ENCODE assay signal across 8 cellular contexts in the genomic region with DNA sequence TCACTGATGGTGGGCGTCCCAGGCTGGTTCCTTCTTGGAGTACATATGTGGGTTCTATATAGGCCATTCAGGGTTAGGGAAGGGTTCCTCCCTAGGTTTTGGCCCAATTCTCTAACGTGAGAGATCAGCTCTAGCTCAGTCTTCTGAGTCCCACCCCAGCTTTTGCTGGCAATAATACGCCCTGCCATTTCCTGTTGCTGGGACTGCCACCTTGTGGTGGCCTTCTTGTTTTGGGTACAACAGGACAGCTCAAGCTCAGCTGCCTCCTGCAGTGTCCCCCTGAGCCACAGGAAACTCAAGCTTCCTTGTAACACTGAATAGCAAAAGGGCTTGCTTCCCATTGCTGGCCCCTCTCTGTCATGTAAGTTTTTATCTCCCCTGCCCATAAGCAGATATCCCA.
A peak's percentile ranks its signal among the peaks of the same experiment; 100 is the strongest.
DNase-seq lines count a peak whose midpoint lies in the region; ATAC-seq and TF ChIP-seq lines count a peak whose summit lies in the region.

No MANE protein-coding gene starts in this region.

- no CpG with 5 or more reads among the region's 3 CpGs for WGBS in iPS DF 6.9 (ENCODE audit: insufficient coverage, insufficient read length)

- H3K4me1 ChIP-seq in iPS DF 6.9 (ENCODE audit: control insufficient read depth, insufficient read depth, low read length), result no peaks in the 10 kb centered on the region; the same call in 1 of the 2 replicates

- ATAC-seq in HG03039 (IDR thresholded peaks at IDR 0.05; ENCODE audit: unreplicated experiment) (peak; percentile 56), HG02981 (IDR thresholded peaks at IDR 0.05; ENCODE audit: unreplicated experiment) (no peak)

- no peaks in the 10 kb centered on the region for H3K27me3 ChIP-seq in iPS DF 6.9 (ENCODE audit: control insufficient read depth, insufficient read depth, low read length)

- no peaks in the 10 kb centered on the region for H3K9me3 ChIP-seq in iPS DF 6.9 (ENCODE audit: control insufficient read depth, insufficient read depth, low read length)

- no peak overlapping the region for H3K27ac ChIP-seq in iPS DF 6.9 (ENCODE audit: low read length)

- H3K36me3 ChIP-seq in iPS DF 6.9 (ENCODE audit: control insufficient read depth, insufficient read depth, low read length), result no peaks in the 10 kb centered on the region

- TF ChIP-seq CTCF in AG09319 (IDR thresholded peaks at IDR 0.05; ENCODE audit: low read depth, low read length) (peak; percentile 17), GM13977 (IDR thresholded peaks at IDR 0.05; ENCODE audit: extremely low read depth, insufficient read depth, missing control alignments) (peak; percentile 66)

- DNase-seq in AG09319 (ENCODE audit: extremely low read depth, low read depth) (no peak), GM13977 (ENCODE audit: low spot score) (peak; percentile 42), RPMI8226 (peak; percentile 65), iPS DF 6.9 (ENCODE audit: low read depth, low spot score) (peak; percentile 50)
- DNase-seq in activated naive CD4-positive, alpha-beta T cell (lab: John Stamatoyannopoulos, UW), result peak in 3 of 4 experiments; percentile 2 to 39 (median 5)
- peak; percentile 7 to 8 for DNase-seq in stimulated activated CD8-positive, alpha-beta memory T cell treated with anti-CD3 and anti-CD28 coated beads, Interleukin-15, amount 100 ng/mL, for 4 hours (ENCODE audit: low read depth in 2 of 2)

- in situ Hi-C loops in GM13977 (cut with MboI; ENCODE audit: low pct_unique_long_range_greater_than_20kb, low sequenced_read_pairs, unreplicated experiment), result loop anchor here (10.0 kb wide), 1 partner anchor 212 kb away; no protein-coding TSS in a partner anchor

- no peak overlapping the region for H3K4me3 ChIP-seq in iPS DF 6.9 (ENCODE audit: low read length)
